In genomic region chr9:71768388-71769174, GRCh38 we compare ENCODE assay signal across 8 cellular contexts. TPM values are rescaled to one million over a fixed set of nuclear protein-coding genes. Genes with fewer than 3 reads are reported as not detected.
A peak's percentile ranks its signal among the peaks of the same experiment; 100 is the strongest.
DNase-seq lines count a peak whose midpoint lies in the region; ATAC-seq and TF ChIP-seq lines count a peak whose summit lies in the region.

Gene CEMIP2, minus strand, starts transcription at chr9:71768513. Its CDS starts 18,140 bp downstream, at chr9:71750373.

- peaks cover 32% of the 10 kb centered on the region for H3K4me1 Mint-ChIP-seq in endodermal cell

- H3K36me3 ChIP-seq in endodermal cell (ENCODE audit: control insufficient read depth, insufficient read depth, low read length) (no peaks in the 10 kb centered on the region), mesodermal cell (ENCODE audit: control insufficient read depth, insufficient read depth, low read length) (no peaks in the 10 kb centered on the region)

- H3K27ac Mint-ChIP-seq in endodermal cell: peak within 1 kb of the TSS; percentile 98

- H3K27ac ChIP-seq in endodermal cell (ENCODE audit: low read depth, low read length): peak within 1 kb of the TSS; percentile 95
- peak within 1 kb of the TSS; percentile 92 for H3K27ac ChIP-seq in mesodermal cell (ENCODE audit: low read depth, low read length, severe bottlenecking)

- peaks cover 4% of the 10 kb centered on the region for H3K27me3 ChIP-seq in endodermal cell (ENCODE audit: control insufficient read depth, insufficient read depth, low read length, poor library complexity, severe bottlenecking)

- no peaks in the 10 kb centered on the region for H3K9me3 Mint-ChIP-seq in endodermal cell

- peak within 1 kb of the TSS; percentile 97 for H3K4me3 ChIP-seq in endodermal cell (ENCODE audit: low read length)
- H3K4me3 ChIP-seq in mesodermal cell (ENCODE audit: extremely low read depth, insufficient read depth, low read length, poor library complexity, severe bottlenecking): peak within 1 kb of the TSS; percentile 88

- DNase-seq in COR-L47 (lab: John Stamatoyannopoulos, UW): peak; percentile 85
- DNase-seq in HPDE6-E6E7 (ENCODE audit: extremely low spot score): peak; percentile 58
- DNase-seq in NOMO-1 treated with dmso at 0.1 percent for 144 hours (lab: John Stamatoyannopoulos, UW; ENCODE audit: unreplicated experiment): peak; percentile 49
- DNase-seq in activated CD8-positive, alpha-beta memory T cell treated with anti-CD3 and anti-CD28 coated beads, Interleukin-2, amount 50 U/mL, for 24 hours (ENCODE audit: extremely low read depth): peak; percentile 51
- DNase-seq in endodermal cell: peak; percentile 96
- peak; percentile 81 to 85 for DNase-seq in stimulated activated CD8-positive, alpha-beta memory T cell treated with anti-CD3 and anti-CD28 coated beads, Interleukin-15, amount 100 ng/mL, for 4 hours (ENCODE audit: low read depth in 2 of 2)

- H3K9me3 ChIP-seq in endodermal cell (ENCODE audit: control insufficient read depth, low read length): no peaks in the 10 kb centered on the region
- no peaks in the 10 kb centered on the region for H3K9me3 ChIP-seq in mesodermal cell (ENCODE audit: control insufficient read depth, low read length)

- H3K4me3 Mint-ChIP-seq in endodermal cell: peak within 1 kb of the TSS; percentile 91

- 0 to 2% methylated on average over 13 to 85 of the region's 86 CpGs for WGBS in endodermal cell (ENCODE audit: insufficient coverage in 1 of 2, insufficient read length in 1 of 2), 2 experiments
- WGBS in mesodermal cell (ENCODE audit: insufficient coverage in 2 of 2), 2 experiments: 0% methylated on average over 38 to 40 of the region's 86 CpGs

- H3K4me1 ChIP-seq in endodermal cell (ENCODE audit: control insufficient read depth, insufficient read depth, low read length) (peaks cover 18% of the 10 kb centered on the region), mesodermal cell (ENCODE audit: control insufficient read depth, insufficient read depth, low read length, poor library complexity, severe bottlenecking) (peaks cover 26% of the 10 kb centered on the region)

- H3K9ac ChIP-seq in endodermal cell (ENCODE audit: extremely low read depth, low read length, poor library complexity, severe bottlenecking): peak within 1 kb of the TSS; percentile 93

- ATAC-seq in GM19463 (IDR thresholded peaks at IDR 0.05; ENCODE audit: unreplicated experiment): peak; percentile 67

- H3K27me3 Mint-ChIP-seq in endodermal cell (ENCODE audit: insufficient read depth): peaks cover 11% of the 10 kb centered on the region

- TF ChIP-seq CTCF in endodermal cell (conservative IDR thresholded peaks at IDR 0.05): peak; percentile 56

- H3K36me3 Mint-ChIP-seq in endodermal cell (ENCODE audit: low read depth): no peaks in the 10 kb centered on the region

RNA-seq across cellular contexts. Expression of gene CEMIP2, which starts in this region (rescaled TPM):
- total RNA-seq in endodermal cell: 10 to 100 TPM; 57.9 to 70.1 TPM
- polyA plus RNA-seq in endodermal cell (2013, experiment 1 of 2): 143 TPM
- 152 TPM for polyA plus RNA-seq in endodermal cell (2013, experiment 2 of 2)
- polyA plus RNA-seq in mesodermal cell (2013, experiment 1 of 2): 198 TPM
- polyA plus RNA-seq in mesodermal cell (2013, experiment 2 of 2): 190 TPM

Comparison
In these comparisons a context has a peak if more than half of its experiments do, and no peak if none do; other contexts are left out.
1. Peak in every context shown above with its lines: DNase-seq, ATAC-seq, H3K4me3 ChIP-seq and H3K27ac ChIP-seq.